1 cellular context compared by ENCODE assay signal in the genomic region with DNA sequence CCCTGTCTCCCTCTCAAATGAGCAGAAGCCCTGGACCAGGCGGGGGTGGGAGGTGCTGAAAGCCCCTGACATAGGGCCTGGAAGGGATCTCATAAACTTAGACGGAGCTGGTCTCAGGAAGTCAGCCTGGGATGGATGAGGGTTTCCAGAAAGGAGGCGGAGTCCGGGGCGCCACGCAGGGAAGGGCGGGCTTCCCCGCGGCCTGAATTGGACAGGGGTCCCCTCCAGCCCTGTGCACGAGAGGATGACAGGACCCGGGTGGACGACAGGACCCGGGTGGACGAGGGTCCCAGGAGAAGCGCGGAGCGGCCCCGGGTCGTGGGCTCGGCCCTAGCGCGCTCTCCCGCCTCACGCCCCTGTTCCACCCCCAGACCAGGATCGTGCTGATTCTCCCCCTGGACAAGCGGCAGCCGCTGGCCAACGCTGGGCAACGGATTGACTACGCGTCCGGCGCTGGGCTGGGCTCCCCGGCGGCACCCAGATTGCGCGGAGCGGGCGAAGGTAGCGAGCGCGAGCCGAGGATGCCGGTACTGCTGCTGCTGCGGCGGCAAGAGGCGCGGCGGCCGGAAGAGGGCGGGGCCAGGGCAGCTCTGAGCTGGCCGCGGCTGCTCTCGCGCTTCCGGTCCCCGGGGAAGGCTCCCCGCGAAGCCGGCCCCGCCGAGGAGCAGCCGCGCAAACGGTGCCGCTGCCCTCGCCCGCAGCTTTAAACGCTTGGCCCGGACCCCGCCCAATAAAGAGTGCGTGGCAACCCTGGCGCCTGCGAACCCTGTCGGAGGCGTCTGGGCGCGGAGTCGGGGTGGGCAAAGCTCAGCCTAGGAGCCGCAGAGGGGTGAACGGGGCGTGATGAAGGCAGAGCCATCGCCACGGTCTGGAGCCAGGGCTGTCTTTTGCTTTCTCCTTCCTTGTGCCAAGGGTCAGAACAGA.
TF ChIP-seq lines count a peak whose summit lies in the region.

No MANE protein-coding gene starts in this region.

TF ChIP-seq in HepG2, 621 proteins besides CTCF, POLR2A, EP300 and RAD21 (continued from another document and continues in another):
- TF ChIP-seq, protein P1, sequence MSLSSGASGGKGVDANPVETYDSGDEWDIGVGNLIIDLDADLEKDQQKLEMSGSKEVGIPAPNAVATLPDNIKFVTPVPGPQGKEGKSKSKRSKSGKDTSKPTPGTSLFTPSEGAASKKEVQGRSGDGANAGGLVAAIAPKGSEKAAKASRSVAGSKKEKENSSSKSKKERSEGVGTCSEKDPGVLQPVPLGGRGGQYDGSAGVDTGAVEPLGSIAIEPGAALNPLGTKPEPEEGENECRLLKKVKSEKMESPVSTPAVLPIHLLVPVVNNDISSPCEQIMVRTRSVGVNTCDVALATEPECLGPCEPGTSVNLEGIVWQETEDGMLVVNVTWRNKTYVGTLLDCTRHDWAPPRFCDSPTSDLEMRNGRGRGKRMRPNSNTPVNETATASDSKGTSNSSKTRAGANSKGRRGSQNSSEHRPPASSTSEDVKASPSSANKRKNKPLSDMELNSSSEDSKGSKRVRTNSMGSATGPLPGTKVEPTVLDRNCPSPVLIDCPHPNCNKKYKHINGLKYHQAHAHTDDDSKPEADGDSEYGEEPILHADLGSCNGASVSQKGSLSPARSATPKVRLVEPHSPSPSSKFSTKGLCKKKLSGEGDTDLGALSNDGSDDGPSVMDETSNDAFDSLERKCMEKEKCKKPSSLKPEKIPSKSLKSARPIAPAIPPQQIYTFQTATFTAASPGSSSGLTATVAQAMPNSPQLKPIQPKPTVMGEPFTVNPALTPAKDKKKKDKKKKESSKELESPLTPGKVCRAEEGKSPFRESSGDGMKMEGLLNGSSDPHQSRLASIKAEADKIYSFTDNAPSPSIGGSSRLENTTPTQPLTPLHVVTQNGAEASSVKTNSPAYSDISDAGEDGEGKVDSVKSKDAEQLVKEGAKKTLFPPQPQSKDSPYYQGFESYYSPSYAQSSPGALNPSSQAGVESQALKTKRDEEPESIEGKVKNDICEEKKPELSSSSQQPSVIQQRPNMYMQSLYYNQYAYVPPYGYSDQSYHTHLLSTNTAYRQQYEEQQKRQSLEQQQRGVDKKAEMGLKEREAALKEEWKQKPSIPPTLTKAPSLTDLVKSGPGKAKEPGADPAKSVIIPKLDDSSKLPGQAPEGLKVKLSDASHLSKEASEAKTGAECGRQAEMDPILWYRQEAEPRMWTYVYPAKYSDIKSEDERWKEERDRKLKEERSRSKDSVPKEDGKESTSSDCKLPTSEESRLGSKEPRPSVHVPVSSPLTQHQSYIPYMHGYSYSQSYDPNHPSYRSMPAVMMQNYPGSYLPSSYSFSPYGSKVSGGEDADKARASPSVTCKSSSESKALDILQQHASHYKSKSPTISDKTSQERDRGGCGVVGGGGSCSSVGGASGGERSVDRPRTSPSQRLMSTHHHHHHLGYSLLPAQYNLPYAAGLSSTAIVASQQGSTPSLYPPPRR (CRISPR knock-in tag; IDR thresholded peaks at IDR 0.05; ENCODE audit: borderline replicate concordance) = peak; percentile 73; the same call in 1 of the 2 replicates
- TF ChIP-seq FOXP1 (IDR thresholded peaks at IDR 0.05) = no peak
- no peak; the same call in 1 of the 2 replicates for TF ChIP-seq FOXP1 (CRISPR knock-in tag; IDR thresholded peaks at IDR 0.05)
- TF ChIP-seq MYNN (CRISPR knock-in tag; IDR thresholded peaks at IDR 0.05; ENCODE audit: low read depth) = peak; percentile 57; the same call in 1 of the 2 replicates
- TF ChIP-seq ZNF550 (CRISPR knock-in tag; IDR thresholded peaks at IDR 0.05; ENCODE audit: borderline replicate concordance) = peak; percentile 98; the same call in 1 of the 2 replicates
- TF ChIP-seq ZNF383 (CRISPR knock-in tag; IDR thresholded peaks at IDR 0.05; ENCODE audit: borderline replicate concordance) = 0 out of 2 replicates have a peak, but pooled peaks have one; percentile 8
- TF ChIP-seq, protein P2, sequence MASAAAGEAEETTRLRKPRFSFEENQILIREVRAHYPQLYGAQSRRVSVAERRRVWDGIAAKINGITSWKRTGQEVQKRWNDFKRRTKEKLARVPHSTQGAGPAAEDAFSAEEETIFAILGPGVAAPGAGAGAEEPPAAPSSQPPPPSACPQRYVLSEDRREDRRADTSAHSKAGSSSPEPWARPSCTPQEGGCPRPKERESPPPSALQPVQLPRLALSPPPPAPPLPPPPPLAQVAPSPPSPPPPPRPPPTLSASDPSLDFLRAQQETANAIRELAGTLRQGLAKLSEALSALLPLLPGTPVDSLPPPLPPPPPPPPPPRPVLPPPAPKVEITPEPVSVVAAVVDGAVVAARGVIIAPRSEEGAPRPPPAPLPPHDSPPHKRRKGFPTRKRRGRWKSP (CRISPR knock-in tag; IDR thresholded peaks at IDR 0.05) = peak; percentile 84
- TF ChIP-seq PHB2 (IDR thresholded peaks at IDR 0.05; ENCODE audit: partially characterized antibody) = no peak
- TF ChIP-seq LCORL (IDR thresholded peaks at IDR 0.05) = no peak
- peak; percentile 45; the same call in 1 of the 2 replicates for TF ChIP-seq LCORL (CRISPR knock-in tag; IDR thresholded peaks at IDR 0.05)
- TF ChIP-seq SRSF9 (IDR thresholded peaks at IDR 0.05; ENCODE audit: borderline replicate concordance, insufficient read depth, low read depth, low read length, poor library complexity, severe bottlenecking) = no peak
- peak; percentile 84 for TF ChIP-seq ZNF768 (CRISPR knock-in tag; IDR thresholded peaks at IDR 0.05)
- TF ChIP-seq FOSL1 (CRISPR knock-in tag; IDR thresholded peaks at IDR 0.05; ENCODE audit: borderline replicate concordance) = no peak
- no peak for TF ChIP-seq ZNF775 (CRISPR knock-in tag; IDR thresholded peaks at IDR 0.05; ENCODE audit: borderline replicate concordance)
- TF ChIP-seq, protein P3, sequence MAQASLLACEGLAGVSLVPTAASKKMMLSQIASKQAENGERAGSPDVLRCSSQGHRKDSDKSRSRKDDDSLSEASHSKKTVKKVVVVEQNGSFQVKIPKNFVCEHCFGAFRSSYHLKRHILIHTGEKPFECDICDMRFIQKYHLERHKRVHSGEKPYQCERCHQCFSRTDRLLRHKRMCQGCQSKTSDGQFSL (CRISPR knock-in tag; IDR thresholded peaks at IDR 0.05) = peak; percentile 65; the same call in 1 of the 2 replicates
- TF ChIP-seq ZNF138 (CRISPR knock-in tag; IDR thresholded peaks at IDR 0.05; ENCODE audit: low read depth) = no peak; the same call in 1 of the 2 replicates
- no peak; the same call in 1 of the 2 replicates for TF ChIP-seq MATR3 (CRISPR knock-in tag; IDR thresholded peaks at IDR 0.05)
- TF ChIP-seq ZNF430 (CRISPR knock-in tag; IDR thresholded peaks at IDR 0.05) = peak; percentile 94
- TF ChIP-seq ZNF564 (CRISPR knock-in tag; IDR thresholded peaks at IDR 0.05) = peak; percentile 77
- no peak for TF ChIP-seq ZNF121 (CRISPR knock-in tag; IDR thresholded peaks at IDR 0.05)
- peak; percentile 76 for TF ChIP-seq YEATS4 (CRISPR knock-in tag; IDR thresholded peaks at IDR 0.05; ENCODE audit: borderline replicate concordance)
- TF ChIP-seq, protein P4, sequence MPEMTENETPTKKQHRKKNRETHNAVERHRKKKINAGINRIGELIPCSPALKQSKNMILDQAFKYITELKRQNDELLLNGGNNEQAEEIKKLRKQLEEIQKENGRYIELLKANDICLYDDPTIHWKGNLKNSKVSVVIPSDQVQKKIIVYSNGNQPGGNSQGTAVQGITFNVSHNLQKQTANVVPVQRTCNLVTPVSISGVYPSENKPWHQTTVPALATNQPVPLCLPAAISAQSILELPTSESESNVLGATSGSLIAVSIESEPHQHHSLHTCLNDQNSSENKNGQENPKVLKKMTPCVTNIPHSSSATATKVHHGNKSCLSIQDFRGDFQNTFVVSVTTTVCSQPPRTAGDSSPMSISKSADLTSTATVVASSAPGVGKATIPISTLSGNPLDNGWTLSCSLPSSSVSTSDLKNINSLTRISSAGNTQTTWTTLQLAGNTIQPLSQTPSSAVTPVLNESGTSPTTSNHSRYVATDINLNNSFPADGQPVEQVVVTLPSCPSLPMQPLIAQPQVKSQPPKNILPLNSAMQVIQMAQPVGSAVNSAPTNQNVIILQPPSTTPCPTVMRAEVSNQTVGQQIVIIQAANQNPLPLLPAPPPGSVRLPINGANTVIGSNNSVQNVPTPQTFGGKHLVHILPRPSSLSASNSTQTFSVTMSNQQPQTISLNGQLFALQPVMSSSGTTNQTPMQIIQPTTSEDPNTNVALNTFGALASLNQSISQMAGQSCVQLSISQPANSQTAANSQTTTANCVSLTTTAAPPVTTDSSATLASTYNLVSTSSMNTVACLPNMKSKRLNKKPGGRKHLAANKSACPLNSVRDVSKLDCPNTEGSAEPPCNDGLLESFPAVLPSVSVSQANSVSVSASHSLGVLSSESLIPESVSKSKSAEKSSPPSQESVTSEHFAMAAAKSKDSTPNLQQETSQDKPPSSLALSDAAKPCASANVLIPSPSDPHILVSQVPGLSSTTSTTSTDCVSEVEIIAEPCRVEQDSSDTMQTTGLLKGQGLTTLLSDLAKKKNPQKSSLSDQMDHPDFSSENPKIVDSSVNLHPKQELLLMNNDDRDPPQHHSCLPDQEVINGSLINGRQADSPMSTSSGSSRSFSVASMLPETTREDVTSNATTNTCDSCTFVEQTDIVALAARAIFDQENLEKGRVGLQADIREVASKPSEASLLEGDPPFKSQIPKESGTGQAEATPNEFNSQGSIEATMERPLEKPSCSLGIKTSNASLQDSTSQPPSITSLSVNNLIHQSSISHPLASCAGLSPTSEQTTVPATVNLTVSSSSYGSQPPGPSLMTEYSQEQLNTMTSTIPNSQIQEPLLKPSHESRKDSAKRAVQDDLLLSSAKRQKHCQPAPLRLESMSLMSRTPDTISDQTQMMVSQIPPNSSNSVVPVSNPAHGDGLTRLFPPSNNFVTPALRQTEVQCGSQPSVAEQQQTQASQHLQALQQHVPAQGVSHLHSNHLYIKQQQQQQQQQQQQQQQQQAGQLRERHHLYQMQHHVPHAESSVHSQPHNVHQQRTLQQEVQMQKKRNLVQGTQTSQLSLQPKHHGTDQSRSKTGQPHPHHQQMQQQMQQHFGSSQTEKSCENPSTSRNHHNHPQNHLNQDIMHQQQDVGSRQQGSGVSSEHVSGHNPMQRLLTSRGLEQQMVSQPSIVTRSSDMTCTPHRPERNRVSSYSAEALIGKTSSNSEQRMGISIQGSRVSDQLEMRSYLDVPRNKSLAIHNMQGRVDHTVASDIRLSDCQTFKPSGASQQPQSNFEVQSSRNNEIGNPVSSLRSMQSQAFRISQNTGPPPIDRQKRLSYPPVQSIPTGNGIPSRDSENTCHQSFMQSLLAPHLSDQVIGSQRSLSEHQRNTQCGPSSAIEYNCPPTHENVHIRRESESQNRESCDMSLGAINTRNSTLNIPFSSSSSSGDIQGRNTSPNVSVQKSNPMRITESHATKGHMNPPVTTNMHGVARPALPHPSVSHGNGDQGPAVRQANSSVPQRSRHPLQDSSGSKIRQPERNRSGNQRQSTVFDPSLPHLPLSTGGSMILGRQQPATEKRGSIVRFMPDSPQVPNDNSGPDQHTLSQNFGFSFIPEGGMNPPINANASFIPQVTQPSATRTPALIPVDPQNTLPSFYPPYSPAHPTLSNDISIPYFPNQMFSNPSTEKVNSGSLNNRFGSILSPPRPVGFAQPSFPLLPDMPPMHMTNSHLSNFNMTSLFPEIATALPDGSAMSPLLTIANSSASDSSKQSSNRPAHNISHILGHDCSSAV (CRISPR knock-in tag; IDR thresholded peaks at IDR 0.05; ENCODE audit: borderline replicate concordance) = peak; percentile 68; the same call in 1 of the 2 replicates
- TF ChIP-seq, protein P5, sequence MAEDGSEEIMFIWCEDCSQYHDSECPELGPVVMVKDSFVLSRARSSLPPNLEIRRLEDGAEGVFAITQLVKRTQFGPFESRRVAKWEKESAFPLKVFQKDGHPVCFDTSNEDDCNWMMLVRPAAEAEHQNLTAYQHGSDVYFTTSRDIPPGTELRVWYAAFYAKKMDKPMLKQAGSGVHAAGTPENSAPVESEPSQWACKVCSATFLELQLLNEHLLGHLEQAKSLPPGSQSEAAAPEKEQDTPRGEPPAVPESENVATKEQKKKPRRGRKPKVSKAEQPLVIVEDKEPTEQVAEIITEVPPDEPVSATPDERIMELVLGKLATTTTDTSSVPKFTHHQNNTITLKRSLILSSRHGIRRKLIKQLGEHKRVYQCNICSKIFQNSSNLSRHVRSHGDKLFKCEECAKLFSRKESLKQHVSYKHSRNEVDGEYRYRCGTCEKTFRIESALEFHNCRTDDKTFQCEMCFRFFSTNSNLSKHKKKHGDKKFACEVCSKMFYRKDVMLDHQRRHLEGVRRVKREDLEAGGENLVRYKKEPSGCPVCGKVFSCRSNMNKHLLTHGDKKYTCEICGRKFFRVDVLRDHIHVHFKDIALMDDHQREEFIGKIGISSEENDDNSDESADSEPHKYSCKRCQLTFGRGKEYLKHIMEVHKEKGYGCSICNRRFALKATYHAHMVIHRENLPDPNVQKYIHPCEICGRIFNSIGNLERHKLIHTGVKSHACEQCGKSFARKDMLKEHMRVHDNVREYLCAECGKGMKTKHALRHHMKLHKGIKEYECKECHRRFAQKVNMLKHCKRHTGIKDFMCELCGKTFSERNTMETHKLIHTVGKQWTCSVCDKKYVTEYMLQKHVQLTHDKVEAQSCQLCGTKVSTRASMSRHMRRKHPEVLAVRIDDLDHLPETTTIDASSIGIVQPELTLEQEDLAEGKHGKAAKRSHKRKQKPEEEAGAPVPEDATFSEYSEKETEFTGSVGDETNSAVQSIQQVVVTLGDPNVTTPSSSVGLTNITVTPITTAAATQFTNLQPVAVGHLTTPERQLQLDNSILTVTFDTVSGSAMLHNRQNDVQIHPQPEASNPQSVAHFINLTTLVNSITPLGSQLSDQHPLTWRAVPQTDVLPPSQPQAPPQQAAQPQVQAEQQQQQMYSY (CRISPR knock-in tag; IDR thresholded peaks at IDR 0.05) = 0 out of 2 replicates have a peak, but pooled peaks have one; percentile 39
- peak; percentile 88 for TF ChIP-seq ZNF816 (CRISPR knock-in tag; IDR thresholded peaks at IDR 0.05; ENCODE audit: borderline replicate concordance)
- TF ChIP-seq, protein P6, sequence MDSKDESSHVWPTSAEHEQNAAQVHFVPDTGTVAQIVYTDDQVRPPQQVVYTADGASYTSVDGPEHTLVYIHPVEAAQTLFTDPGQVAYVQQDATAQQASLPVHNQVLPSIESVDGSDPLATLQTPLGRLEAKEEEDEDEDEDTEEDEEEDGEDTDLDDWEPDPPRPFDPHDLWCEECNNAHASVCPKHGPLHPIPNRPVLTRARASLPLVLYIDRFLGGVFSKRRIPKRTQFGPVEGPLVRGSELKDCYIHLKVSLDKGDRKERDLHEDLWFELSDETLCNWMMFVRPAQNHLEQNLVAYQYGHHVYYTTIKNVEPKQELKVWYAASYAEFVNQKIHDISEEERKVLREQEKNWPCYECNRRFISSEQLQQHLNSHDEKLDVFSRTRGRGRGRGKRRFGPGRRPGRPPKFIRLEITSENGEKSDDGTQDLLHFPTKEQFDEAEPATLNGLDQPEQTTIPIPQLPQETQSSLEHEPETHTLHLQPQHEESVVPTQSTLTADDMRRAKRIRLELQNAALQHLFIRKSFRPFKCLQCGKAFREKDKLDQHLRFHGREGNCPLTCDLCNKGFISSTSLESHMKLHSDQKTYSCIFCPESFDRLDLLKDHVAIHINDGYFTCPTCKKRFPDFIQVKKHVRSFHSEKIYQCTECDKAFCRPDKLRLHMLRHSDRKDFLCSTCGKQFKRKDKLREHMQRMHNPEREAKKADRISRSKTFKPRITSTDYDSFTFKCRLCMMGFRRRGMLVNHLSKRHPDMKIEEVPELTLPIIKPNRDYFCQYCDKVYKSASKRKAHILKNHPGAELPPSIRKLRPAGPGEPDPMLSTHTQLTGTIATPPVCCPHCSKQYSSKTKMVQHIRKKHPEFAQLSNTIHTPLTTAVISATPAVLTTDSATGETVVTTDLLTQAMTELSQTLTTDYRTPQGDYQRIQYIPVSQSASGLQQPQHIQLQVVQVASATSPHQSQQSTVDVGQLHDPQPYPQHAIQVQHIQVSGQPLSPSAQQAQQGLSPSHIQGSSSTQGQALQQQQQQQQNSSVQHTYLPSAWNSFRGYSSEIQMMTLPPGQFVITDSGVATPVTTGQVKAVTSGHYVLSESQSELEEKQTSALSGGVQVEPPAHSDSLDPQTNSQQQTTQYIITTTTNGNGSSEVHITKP (CRISPR knock-in tag; IDR thresholded peaks at IDR 0.05; ENCODE audit: low read depth) = no peak
- TF ChIP-seq MEIS1 (CRISPR knock-in tag; IDR thresholded peaks at IDR 0.05; ENCODE audit: borderline replicate concordance) = no peak; the same call in 1 of the 2 replicates
- TF ChIP-seq CBX2 (IDR thresholded peaks at IDR 0.05; ENCODE audit: low read depth, low read length) = no peak
- 0 out of 2 replicates have a peak, but pooled peaks have one; percentile 52 for TF ChIP-seq CBX2 (CRISPR knock-in tag; IDR thresholded peaks at IDR 0.05; ENCODE audit: low read depth)
